Comparison of ENCODE assay signal across 8 cellular contexts in the genomic region with DNA sequence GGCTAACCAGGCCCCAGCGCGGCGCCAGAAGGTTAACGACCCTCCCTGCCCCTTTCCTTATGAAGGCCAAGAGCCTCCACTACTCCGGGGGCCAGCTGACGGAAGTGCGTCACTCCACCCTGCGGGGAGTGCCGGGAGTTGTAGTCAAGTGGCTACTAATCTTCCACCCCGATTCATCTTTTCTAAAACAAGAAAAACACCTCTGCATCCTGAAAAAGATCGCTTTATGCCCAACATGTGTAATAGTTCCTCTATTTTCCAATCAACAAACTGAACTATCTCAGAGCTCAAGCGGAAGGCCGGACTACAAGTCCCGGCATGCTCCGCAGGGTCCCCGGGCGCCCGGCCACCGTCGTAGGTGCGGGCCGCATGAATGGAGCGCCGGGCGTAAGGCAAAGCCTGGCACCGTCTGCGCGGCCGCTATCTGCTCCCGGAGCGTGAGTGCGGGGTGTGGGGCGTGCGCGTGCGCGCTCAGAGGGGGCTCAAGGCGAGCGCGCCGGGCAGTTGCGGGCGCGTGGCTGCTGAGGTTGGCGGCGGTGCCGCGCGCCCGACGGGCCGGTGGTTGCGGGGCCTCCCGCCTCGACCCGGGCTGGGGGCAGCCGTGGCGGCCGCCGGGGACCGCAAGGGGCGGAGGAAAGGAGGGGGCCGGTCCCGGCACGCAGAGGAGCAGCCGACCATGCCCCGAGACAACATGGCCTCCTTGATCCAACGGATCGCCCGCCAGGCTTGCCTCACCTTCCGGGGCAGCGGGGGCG. TPM values are rescaled to one million over a fixed set of nuclear protein-coding genes. Genes with fewer than 3 reads are reported as not detected.
A peak's percentile ranks its signal among the peaks of the same experiment; 100 is the strongest.
DNase-seq lines count a peak whose midpoint lies in the region; ATAC-seq and TF ChIP-seq lines count a peak whose summit lies in the region.

Gene ADO (plus strand): TSS at position 337 of the 755 bp plus-strand sequence. CDS start 340 bp downstream, at position 677.

- DNase-seq in Ammon's horn (ENCODE audit: low spot score) (peak; percentile 95), NCI-H446 treated with DMSO at 0.1 percent for 48 hours (lab: John Stamatoyannopoulos, UW) (peak; percentile 63), coronary artery (ENCODE audit: low spot score) (peak; percentile 86), left colon (peak; percentile 79 to 88)
- DNase-seq in activated CD4-positive, alpha-beta T cell treated with anti-CD3 and anti-CD28 coated beads for 48 hours: peak; percentile 87
- DNase-seq in stimulated activated CD4-positive, alpha-beta T cell treated with anti-CD3 and anti-CD28 coated beads, Interleukin-1b, Interleukin-23, amount 100 ng/mL, for 48 hours: peak; percentile 81

- peak; percentile 82 for ATAC-seq in GM19043 (IDR thresholded peaks at IDR 0.05; ENCODE audit: low read depth, unreplicated experiment)
- peak; percentile 87 for ATAC-seq in HG03342 (IDR thresholded peaks at IDR 0.05; ENCODE audit: unreplicated experiment)
- ATAC-seq in left colon: peak; percentile 92

- TF ChIP-seq CTCF in coronary artery (IDR thresholded peaks at IDR 0.05): no peak

- peak within 1 kb of the TSS; percentile 97 for H3K4me3 ChIP-seq in coronary artery

- intact Hi-C loops in left colon (cut with DNase I, micrococcal nuclease): no loop called here

- H3K27ac ChIP-seq in coronary artery: peak within 1 kb of the TSS; percentile 94 to 98

RNA-seq across cellular contexts. Expression of gene ADO, which starts in this region (rescaled TPM):
- total RNA-seq in left colon: 10 to 100 TPM; 11.4 to 12.9 TPM

Comparison
In these comparisons a context has a peak if more than half of its experiments do, and no peak if none do; other contexts are left out.
1. Peak in every context shown above with its lines: DNase-seq, ATAC-seq, H3K4me3 ChIP-seq and H3K27ac ChIP-seq.